Comparison of ENCODE assay signal across 16 cellular contexts in the genomic region with DNA sequence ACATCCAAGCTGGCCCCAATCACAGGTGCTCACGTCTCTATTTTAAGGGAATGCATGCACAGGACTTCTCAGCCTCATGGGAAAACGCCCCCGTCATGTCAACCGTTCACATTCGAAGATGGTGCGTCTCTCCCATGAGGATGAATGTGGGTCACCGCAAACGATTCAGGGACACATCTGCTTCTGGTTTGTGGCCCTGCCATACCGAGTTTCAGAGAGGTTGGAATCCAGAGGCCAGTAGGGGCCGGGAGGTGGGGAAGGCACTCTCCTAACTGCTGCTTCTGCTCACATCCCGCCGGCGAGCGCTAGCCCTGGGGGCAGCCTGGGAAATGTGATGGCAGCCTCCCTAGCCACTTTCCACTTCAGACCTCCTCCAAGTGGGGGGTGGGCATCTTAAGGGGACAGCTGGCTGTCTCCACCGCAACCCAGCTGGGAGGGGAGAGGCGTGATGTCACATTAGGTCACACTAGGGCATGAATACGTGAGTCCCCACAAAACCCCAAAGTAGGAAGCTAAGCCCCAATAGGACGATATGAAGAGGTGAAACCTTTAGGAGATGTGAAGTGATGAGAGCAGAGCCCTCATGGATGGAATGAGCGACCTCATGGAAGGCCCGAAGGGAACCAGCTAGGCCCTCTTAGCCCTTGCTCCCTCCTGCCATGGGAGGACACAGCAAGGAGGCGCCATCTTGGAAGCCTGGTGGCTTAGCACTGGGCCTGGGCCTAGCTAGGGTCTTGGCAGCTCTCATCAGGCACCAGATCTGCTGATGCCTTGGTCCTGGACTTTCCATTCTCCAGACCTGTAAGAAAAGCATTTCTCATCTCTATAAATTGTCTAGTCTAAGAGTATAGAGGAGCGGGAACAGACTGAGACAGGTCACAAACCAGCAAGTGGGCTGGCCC.
DNase-seq lines count a peak whose midpoint lies in the region; ATAC-seq and TF ChIP-seq lines count a peak whose summit lies in the region.
"Had no signal": no experiment of that assay in that cellular context is flagged by ENCODE, and none has a peak within 500 bp of the region (broad histone marks: within the 10 kb centered on the region; RNA-seq: fewer than 3 reads in every experiment).

No MANE protein-coding gene starts in this region.

- DNase-seq in activated effector memory CD4-positive, alpha-beta T cell treated with anti-CD3 and anti-CD28 coated beads, Interleukin-2, amount 50 U/mL, for 16 hours = peak; percentile 43
- DNase-seq in activated effector memory CD4-positive, alpha-beta T cell treated with Interleukin-2 at 50 U/mL for 16 hours = no peak
- peak; percentile 33 for DNase-seq in ecto neural progenitor cell (ENCODE audit: low spot score)
- no peak for DNase-seq in neural crest cell (ENCODE audit: low read depth, low spot score)
- DNase-seq in type B pancreatic cell (ENCODE audit: extremely low spot score, unreplicated experiment) = peak; percentile 51
- no peak for DNase-seq in NCI-H345 (lab: John Stamatoyannopoulos, UW)
- DNase-seq: CD8-positive, alpha-beta memory T cell; DMS53; EL; HFFc6; KG1; NCI-H2107; NCI-H774; Right ventricle myocardium superior had no signal

- H3K27me3 Mint-ChIP-seq in neural crest cell (ENCODE audit: low read depth) = peaks cover 11% of the 10 kb centered on the region
- peaks cover 8% of the 10 kb centered on the region for H3K27me3 Mint-ChIP-seq in type B pancreatic cell

- TF ChIP-seq CTCF in neural crest cell (conservative IDR thresholded peaks at IDR 0.05) (no peak), type B pancreatic cell (conservative IDR thresholded peaks at IDR 0.05) (no peak)

- ATAC-seq in HG03196 (IDR thresholded peaks at IDR 0.05; ENCODE audit: unreplicated experiment) (no peak), HG02884 (IDR thresholded peaks at IDR 0.05; ENCODE audit: unreplicated experiment) (no peak)

- peaks cover 2% of the 10 kb centered on the region for H3K9me3 Mint-ChIP-seq in neural crest cell
- H3K9me3 Mint-ChIP-seq in type B pancreatic cell = no peaks in the 10 kb centered on the region

- H3K4me3 Mint-ChIP-seq in neural crest cell = no peak overlapping the region
- H3K4me3 Mint-ChIP-seq in type B pancreatic cell = no peak overlapping the region
- H3K4me3 Mint-ChIP-seq: CD8-positive, alpha-beta memory T cell; HFFc6 had no signal

- H3K36me3 Mint-ChIP-seq in neural crest cell (ENCODE audit: low read depth) (no peaks in the 10 kb centered on the region), type B pancreatic cell (no peaks in the 10 kb centered on the region)
- H3K36me3 Mint-ChIP-seq: CD8-positive, alpha-beta memory T cell had no signal

- H3K4me1 Mint-ChIP-seq in neural crest cell = peaks cover 9% of the 10 kb centered on the region
- peaks cover 8% of the 10 kb centered on the region for H3K4me1 Mint-ChIP-seq in type B pancreatic cell (ENCODE audit: unreplicated experiment)
- H3K4me1 Mint-ChIP-seq: CD8-positive, alpha-beta memory T cell had no signal

- peak overlapping the region; percentile 50 for H3K27ac Mint-ChIP-seq in neural crest cell (ENCODE audit: unreplicated experiment)
- H3K27ac Mint-ChIP-seq in type B pancreatic cell = no peak overlapping the region
- H3K27ac Mint-ChIP-seq: CD8-positive, alpha-beta memory T cell; HFFc6 had no signal

Comparison
In these comparisons a context has a peak if more than half of its experiments do, and no peak if none do; other contexts are left out.
1. DNase-seq: peak in activated effector memory CD4-positive, alpha-beta T cell treated with anti-CD3 and anti-CD28 coated beads, Interleukin-2, amount 50 U/mL, for 16 hours (single experiment), ecto neural progenitor cell (single experiment) and type B pancreatic cell (single experiment); none in activated effector memory CD4-positive, alpha-beta T cell treated with Interleukin-2 at 50 U/mL for 16 hours (single experiment), neural crest cell (single experiment) and NCI-H345 (single experiment).